8 cellular contexts compared by ENCODE assay signal in the genomic region with DNA sequence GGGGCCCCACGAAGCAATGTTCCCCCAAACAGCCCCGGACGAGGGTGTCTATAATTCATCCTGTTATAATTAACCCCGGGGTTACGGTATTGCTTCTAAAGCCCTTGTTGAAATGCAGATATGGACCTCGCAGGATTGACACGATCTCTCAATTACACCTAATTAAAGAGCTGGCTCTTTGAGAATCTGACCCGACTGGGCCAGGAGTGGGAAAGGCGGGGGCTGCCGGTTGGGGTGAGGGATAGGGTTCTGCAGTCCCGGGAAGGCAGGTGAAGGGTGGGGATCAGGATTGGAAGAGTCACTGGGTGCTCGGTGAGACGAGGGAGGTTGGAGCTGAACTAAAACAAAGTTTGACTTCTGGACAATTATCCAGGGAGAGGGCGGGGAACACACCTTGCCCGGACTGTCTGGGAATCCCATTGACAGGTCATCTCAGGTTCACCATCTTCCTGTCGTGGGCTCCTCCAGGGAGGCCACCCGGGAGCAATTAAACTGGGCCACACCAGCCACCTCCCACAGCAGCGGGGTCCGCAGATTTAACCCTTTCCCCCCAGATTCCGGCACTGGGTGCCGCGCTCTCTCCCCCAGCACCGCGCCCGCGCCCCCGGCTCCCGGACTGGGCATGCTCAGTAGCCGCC. TPM values are rescaled to one million over a fixed set of nuclear protein-coding genes. Genes with fewer than 3 reads are reported as not detected.
DNase-seq lines count a peak whose midpoint lies in the region; ATAC-seq and TF ChIP-seq lines count a peak whose summit lies in the region.

No MANE protein-coding gene starts in this region.

- H3K27ac Mint-ChIP-seq in activated T-helper 2 cell treated with anti-CD3 and anti-CD28 coated beads, Interferon-gamma antibody, Interleukin-2, Interleukin-4, amounts not matched to agents 10 μg/mL and 5 μg/mL and 100 μg/mL, durations not matched to agents 14 hours and 24 hours and 36 hours: no peak overlapping the region

- ATAC-seq in GM18909 (IDR thresholded peaks at IDR 0.05; ENCODE audit: poor library complexity, unreplicated experiment): no peak

- H3K27ac ChIP-seq in subcutaneous abdominal adipose tissue (ENCODE audit: low read depth, low read length): no peak overlapping the region

- H3K27me3 ChIP-seq in HAP-1 (ENCODE audit: low read depth): peaks cover 31% of the 10 kb centered on the region
- H3K27me3 ChIP-seq in iPS-15b (ENCODE audit: control insufficient read depth, insufficient read depth, low read length): peaks cover 83% of the 10 kb centered on the region
- peaks cover 28 to 51% (median 42%) of the 10 kb centered on the region in 5 donors for H3K27me3 ChIP-seq in subcutaneous abdominal adipose tissue (ENCODE audit: control insufficient read depth in 5 of 5, insufficient read depth in 4 of 5, low read length in 5 of 5)

- peak overlapping the region; percentile 67 for H3K4me3 ChIP-seq in AG09309 (ENCODE audit: control insufficient read depth, low read depth, low read length)
- H3K4me3 ChIP-seq in HAP-1: peak overlapping the region; percentile 52
- peak overlapping the region; percentile 86 for H3K4me3 ChIP-seq in iPS-15b (ENCODE audit: low read depth, low read length)
- H3K4me3 ChIP-seq in subcutaneous abdominal adipose tissue (ENCODE audit: low read depth in 1 of 5, low read length in 5 of 5): peak overlapping the region; percentile 63 to 89 (median 84)

- peaks cover 14% of the 10 kb centered on the region for H3K4me1 Mint-ChIP-seq in activated T-helper 2 cell treated with anti-CD3 and anti-CD28 coated beads, Interferon-gamma antibody, Interleukin-2, Interleukin-4, amounts not matched to agents 10 μg/mL and 5 μg/mL and 100 μg/mL, durations not matched to agents 14 hours and 24 hours and 36 hours (ENCODE audit: low read depth)

- H3K9me3 ChIP-seq in HAP-1 (peaks cover 3% of the 10 kb centered on the region; the same call in 1 of the 2 replicates), iPS-15b (ENCODE audit: control insufficient read depth, insufficient read depth, low read length) (no peaks in the 10 kb centered on the region), subcutaneous abdominal adipose tissue (ENCODE audit: control insufficient read depth in 5 of 5, low read length in 5 of 5) (no peaks in the 10 kb centered on the region)

- H3K4me1 ChIP-seq in HAP-1: peaks cover 3% of the 10 kb centered on the region; the same call in 1 of the 2 replicates
- peaks cover 13% of the 10 kb centered on the region for H3K4me1 ChIP-seq in iPS-15b (ENCODE audit: control insufficient read depth, insufficient read depth, low read length)
- peaks cover 0 to 20% (median 18%) of the 10 kb centered on the region in 5 donors for H3K4me1 ChIP-seq in subcutaneous abdominal adipose tissue (ENCODE audit: control insufficient read depth in 5 of 5, insufficient read depth in 5 of 5, low read length in 5 of 5)

- H3K9me3 Mint-ChIP-seq in activated T-helper 2 cell treated with anti-CD3 and anti-CD28 coated beads, Interferon-gamma antibody, Interleukin-2, Interleukin-4, amounts not matched to agents 10 μg/mL and 5 μg/mL and 100 μg/mL, durations not matched to agents 14 hours and 24 hours and 36 hours: no peaks in the 10 kb centered on the region

- H3K27me3 Mint-ChIP-seq in activated T-helper 2 cell treated with anti-CD3 and anti-CD28 coated beads, Interferon-gamma antibody, Interleukin-2, Interleukin-4, amounts not matched to agents 10 μg/mL and 5 μg/mL and 100 μg/mL, durations not matched to agents 14 hours and 24 hours and 36 hours (ENCODE audit: low read depth): peaks cover 89% of the 10 kb centered on the region

- H3K9ac ChIP-seq in iPS-15b (ENCODE audit: low read depth, low read length) (no peak overlapping the region), subcutaneous abdominal adipose tissue (ENCODE audit: low read length in 5 of 5) (no peak overlapping the region)

- DNase-seq in AG09309 (ENCODE audit: low read depth) (no peak), HAP-1 (ENCODE audit: low spot score in 2 of 2) (no peak), kidney glomerular epithelial cell (lab: John Stamatoyannopoulos, UW) (no peak), posterior vena cava (ENCODE audit: low spot score) (no peak)
- DNase-seq in activated T-helper 2 cell treated with anti-CD3 and anti-CD28 coated beads, Interferon-gamma antibody, Interleukin-2, Interleukin-4, amounts not matched to agents 10 μg/mL and 5 μg/mL and 100 μg/mL, durations not matched to agents 14 hours and 24 hours and 36 hours (ENCODE audit: low spot score): no peak

- no peak for TF ChIP-seq CTCF in AG09309 (IDR thresholded peaks at IDR 0.05; ENCODE audit: control insufficient read depth, insufficient read depth, low read depth, low read length, missing control alignments)

- H3K36me3 ChIP-seq in HAP-1 (replicated peaks) (no peaks in the 10 kb centered on the region), iPS-15b (ENCODE audit: control insufficient read depth, insufficient read depth, low read length) (no peaks in the 10 kb centered on the region), subcutaneous abdominal adipose tissue (ENCODE audit: control insufficient read depth in 5 of 5, insufficient read depth in 5 of 5, low read length in 5 of 5) (no peaks in the 10 kb centered on the region)

- intact Hi-C loops in activated T-helper 2 cell treated with anti-CD3 and anti-CD28 coated beads, Interferon-gamma antibody, Interleukin-2, Interleukin-4, amounts not matched to agents 10 μg/mL and 5 μg/mL and 100 μg/mL, durations not matched to agents 14 hours and 24 hours and 36 hours (cut with micrococcal nuclease): loop anchor here (1.0 to 2.0 kb wide), 2 partner anchors 11 to 26 kb away; partner anchors contain the start of gene ALKBH8
- intact Hi-C loops in posterior vena cava (cut with DNase I): no loop called here

- peak overlapping the region; percentile 78 for H3K4me3 Mint-ChIP-seq in activated T-helper 2 cell treated with anti-CD3 and anti-CD28 coated beads, Interferon-gamma antibody, Interleukin-2, Interleukin-4, amounts not matched to agents 10 μg/mL and 5 μg/mL and 100 μg/mL, durations not matched to agents 14 hours and 24 hours and 36 hours (ENCODE audit: low read depth)

- no peaks in the 10 kb centered on the region for H3K36me3 Mint-ChIP-seq in activated T-helper 2 cell treated with anti-CD3 and anti-CD28 coated beads, Interferon-gamma antibody, Interleukin-2, Interleukin-4, amounts not matched to agents 10 μg/mL and 5 μg/mL and 100 μg/mL, durations not matched to agents 14 hours and 24 hours and 36 hours (ENCODE audit: low read depth)

- in situ Hi-C loops in HAP-1 (cut with MboI; ENCODE audit: low sequenced_read_pairs): no loop called here

RNA-seq across cellular contexts. Expression of gene ELMOD1, which starts 0.4 kb away (rescaled TPM):
- total RNA-seq in activated T-helper 2 cell treated with anti-CD3 and anti-CD28 coated beads, Interferon-gamma antibody, Interleukin-2, Interleukin-4, amounts not matched to agents 10 μg/mL and 5 μg/mL and 100 μg/mL, durations not matched to agents 14 hours and 24 hours and 36 hours: not detected in 2 replicates
- total RNA-seq in posterior vena cava: 1 to 10 TPM; 1.6 to 3.3 TPM

RNA-seq across cellular contexts. Expression of gene ALKBH8, which starts 25.0 kb away (rescaled TPM):
- total RNA-seq in activated T-helper 2 cell treated with anti-CD3 and anti-CD28 coated beads, Interferon-gamma antibody, Interleukin-2, Interleukin-4, amounts not matched to agents 10 μg/mL and 5 μg/mL and 100 μg/mL, durations not matched to agents 14 hours and 24 hours and 36 hours: 10.6 and 11.9 TPM in 2 replicates
- 10 to 100 TPM; 10.3 to 10.7 TPM for total RNA-seq in posterior vena cava
